Comparison of ENCODE assay signal across 1 cellular context in the genomic region with DNA sequence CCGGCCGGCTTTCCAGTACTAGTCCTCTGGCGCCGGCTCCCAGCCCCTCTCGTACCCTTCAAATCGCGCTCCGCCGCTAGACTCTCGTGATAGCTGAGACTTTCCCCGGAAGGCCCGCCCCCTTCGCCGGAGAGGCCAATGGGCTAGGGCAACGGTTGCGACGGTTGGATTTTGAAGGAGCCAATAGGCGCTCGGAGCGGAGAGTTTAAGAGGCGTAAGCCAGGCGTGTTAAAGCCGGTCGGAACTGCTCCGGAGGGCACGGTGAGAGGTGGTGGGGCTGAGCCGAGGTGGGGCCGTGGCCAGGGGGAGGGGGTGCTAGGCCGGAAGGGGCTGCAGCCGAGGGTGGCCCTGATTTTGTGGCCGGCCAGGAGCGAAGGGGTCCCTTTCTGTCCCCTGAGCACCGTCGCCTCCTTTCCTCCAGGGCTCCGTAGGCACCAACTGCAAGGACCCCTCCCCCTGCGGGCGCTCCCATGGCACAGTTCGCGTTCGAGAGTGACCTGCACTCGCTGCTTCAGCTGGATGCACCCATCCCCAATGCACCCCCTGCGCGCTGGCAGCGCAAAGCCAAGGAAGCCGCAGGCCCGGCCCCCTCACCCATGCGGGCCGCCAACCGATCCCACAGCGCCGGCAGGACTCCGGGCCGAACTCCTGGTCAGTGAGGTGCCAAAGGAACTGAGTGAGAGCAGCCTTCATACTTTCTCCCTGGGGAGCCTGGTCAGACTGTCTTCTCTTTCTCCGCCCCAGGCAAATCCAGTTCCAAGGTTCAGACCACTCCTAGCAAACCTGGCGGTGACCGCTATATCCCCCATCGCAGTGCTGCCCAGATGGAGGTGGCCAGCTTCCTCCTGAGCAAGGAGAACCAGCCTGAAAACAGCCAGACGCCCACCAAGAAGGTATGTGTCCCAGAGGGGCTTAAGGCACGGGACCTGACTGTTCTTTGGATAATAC.
TF ChIP-seq lines count a peak whose summit lies in the region.

A gene (plus strand): TSS at position 236 of the 948 bp plus-strand sequence. CDS start 235 bp downstream, at position 471.

TF ChIP-seq in K562, 482 proteins besides CTCF, POLR2A, EP300 and RAD21 (continued from another document and continues in another):
- TF ChIP-seq, protein P1, sequence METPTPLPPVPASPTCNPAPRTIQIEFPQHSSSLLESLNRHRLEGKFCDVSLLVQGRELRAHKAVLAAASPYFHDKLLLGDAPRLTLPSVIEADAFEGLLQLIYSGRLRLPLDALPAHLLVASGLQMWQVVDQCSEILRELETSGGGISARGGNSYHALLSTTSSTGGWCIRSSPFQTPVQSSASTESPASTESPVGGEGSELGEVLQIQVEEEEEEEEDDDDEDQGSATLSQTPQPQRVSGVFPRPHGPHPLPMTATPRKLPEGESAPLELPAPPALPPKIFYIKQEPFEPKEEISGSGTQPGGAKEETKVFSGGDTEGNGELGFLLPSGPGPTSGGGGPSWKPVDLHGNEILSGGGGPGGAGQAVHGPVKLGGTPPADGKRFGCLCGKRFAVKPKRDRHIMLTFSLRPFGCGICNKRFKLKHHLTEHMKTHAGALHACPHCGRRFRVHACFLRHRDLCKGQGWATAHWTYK (CRISPR knock-in tag; IDR thresholded peaks at IDR 0.05), result peak; percentile 87
- TF ChIP-seq SP2 (IDR thresholded peaks at IDR 0.05; ENCODE audit: extremely low read depth, low read depth, low read length, poor library complexity, severe bottlenecking), result peak; percentile 72
- no peak for TF ChIP-seq SLC30A9 (CRISPR knock-in tag; IDR thresholded peaks at IDR 0.05)
- TF ChIP-seq HNRNPLL (IDR thresholded peaks at IDR 0.05; ENCODE audit: low read depth, low read length, poor library complexity, severe bottlenecking), result peak; percentile 53
- TF ChIP-seq ZNF830 (CRISPR knock-in tag; IDR thresholded peaks at IDR 0.05), result 0 out of 2 replicates have a peak, but pooled peaks have one; percentile 37
- peak; percentile 75 for TF ChIP-seq SIN3B (IDR thresholded peaks at IDR 0.05; ENCODE audit: low read depth)
- TF ChIP-seq, protein P2, sequence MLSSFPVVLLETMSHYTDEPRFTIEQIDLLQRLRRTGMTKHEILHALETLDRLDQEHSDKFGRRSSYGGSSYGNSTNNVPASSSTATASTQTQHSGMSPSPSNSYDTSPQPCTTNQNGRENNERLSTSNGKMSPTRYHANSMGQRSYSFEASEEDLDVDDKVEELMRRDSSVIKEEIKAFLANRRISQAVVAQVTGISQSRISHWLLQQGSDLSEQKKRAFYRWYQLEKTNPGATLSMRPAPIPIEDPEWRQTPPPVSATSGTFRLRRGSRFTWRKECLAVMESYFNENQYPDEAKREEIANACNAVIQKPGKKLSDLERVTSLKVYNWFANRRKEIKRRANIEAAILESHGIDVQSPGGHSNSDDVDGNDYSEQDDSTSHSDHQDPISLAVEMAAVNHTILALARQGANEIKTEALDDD (IDR thresholded peaks at IDR 0.05), result peak; percentile 69
- TF ChIP-seq TEAD1 (CRISPR knock-in tag; IDR thresholded peaks at IDR 0.05), result 0 out of 4 replicates have a peak, but pooled peaks of 1 of the 2 experiments have one; percentile 13
- TF ChIP-seq LCOR (CRISPR knock-in tag; IDR thresholded peaks at IDR 0.05), result peak; percentile 90
- 0 out of 2 replicates have a peak, but pooled peaks have one; percentile 3 for TF ChIP-seq NFE2 (IDR thresholded peaks at IDR 0.05; ENCODE audit: low read depth)
- no peak for TF ChIP-seq ELF4 (CRISPR knock-in tag; IDR thresholded peaks at IDR 0.05)
- TF ChIP-seq HOXB6 (CRISPR knock-in tag; IDR thresholded peaks at IDR 0.05; ENCODE audit: borderline replicate concordance), result peak; percentile 27; the same call in 1 of the 2 replicates
- TF ChIP-seq CC2D1A (IDR thresholded peaks at IDR 0.05), result peak; percentile 99
- no peak for TF ChIP-seq NFATC3 (IDR thresholded peaks at IDR 0.05)
- TF ChIP-seq KDM4B (IDR thresholded peaks at IDR 0.05; ENCODE audit: borderline replicate concordance in 2 of 2, low read depth in 1 of 2), result 0 out of 4 replicates have a peak, but pooled peaks of 1 of the 2 experiments have one; percentile 35
- TF ChIP-seq, protein P3, sequence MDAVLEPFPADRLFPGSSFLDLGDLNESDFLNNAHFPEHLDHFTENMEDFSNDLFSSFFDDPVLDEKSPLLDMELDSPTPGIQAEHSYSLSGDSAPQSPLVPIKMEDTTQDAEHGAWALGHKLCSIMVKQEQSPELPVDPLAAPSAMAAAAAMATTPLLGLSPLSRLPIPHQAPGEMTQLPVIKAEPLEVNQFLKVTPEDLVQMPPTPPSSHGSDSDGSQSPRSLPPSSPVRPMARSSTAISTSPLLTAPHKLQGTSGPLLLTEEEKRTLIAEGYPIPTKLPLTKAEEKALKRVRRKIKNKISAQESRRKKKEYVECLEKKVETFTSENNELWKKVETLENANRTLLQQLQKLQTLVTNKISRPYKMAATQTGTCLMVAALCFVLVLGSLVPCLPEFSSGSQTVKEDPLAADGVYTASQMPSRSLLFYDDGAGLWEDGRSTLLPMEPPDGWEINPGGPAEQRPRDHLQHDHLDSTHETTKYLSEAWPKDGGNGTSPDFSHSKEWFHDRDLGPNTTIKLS (IDR thresholded peaks at IDR 0.05; ENCODE audit: borderline replicate concordance, low read depth), result peak; percentile 53; the same call in 1 of the 2 replicates
- peak; percentile 88 for TF ChIP-seq NEUROD1 (IDR thresholded peaks at IDR 0.05; ENCODE audit: borderline replicate concordance, low read depth, low read length, partially characterized antibody)
- peak; percentile 57; the same call in 1 of the 2 replicates for TF ChIP-seq ERF (CRISPR knock-in tag; IDR thresholded peaks at IDR 0.05)
- TF ChIP-seq ZNF75A (CRISPR knock-in tag; IDR thresholded peaks at IDR 0.05), result no peak
- peak; percentile 84; the same call in 1 of the 2 replicates for TF ChIP-seq MXI1 (IDR thresholded peaks at IDR 0.05; ENCODE audit: low read depth, low read length)
- TF ChIP-seq MYNN (IDR thresholded peaks at IDR 0.05), result peak; percentile 43; the same call in 1 of the 2 replicates
- no peak for TF ChIP-seq MYNN (CRISPR knock-in tag; IDR thresholded peaks at IDR 0.05)
- TF ChIP-seq SMAD4 (CRISPR knock-in tag; conservative IDR thresholded peaks at IDR 0.05), result no peak
- peak; percentile 70 for TF ChIP-seq C11orf30 (IDR thresholded peaks at IDR 0.05; ENCODE audit: low read depth)
- TF ChIP-seq, protein P4, sequence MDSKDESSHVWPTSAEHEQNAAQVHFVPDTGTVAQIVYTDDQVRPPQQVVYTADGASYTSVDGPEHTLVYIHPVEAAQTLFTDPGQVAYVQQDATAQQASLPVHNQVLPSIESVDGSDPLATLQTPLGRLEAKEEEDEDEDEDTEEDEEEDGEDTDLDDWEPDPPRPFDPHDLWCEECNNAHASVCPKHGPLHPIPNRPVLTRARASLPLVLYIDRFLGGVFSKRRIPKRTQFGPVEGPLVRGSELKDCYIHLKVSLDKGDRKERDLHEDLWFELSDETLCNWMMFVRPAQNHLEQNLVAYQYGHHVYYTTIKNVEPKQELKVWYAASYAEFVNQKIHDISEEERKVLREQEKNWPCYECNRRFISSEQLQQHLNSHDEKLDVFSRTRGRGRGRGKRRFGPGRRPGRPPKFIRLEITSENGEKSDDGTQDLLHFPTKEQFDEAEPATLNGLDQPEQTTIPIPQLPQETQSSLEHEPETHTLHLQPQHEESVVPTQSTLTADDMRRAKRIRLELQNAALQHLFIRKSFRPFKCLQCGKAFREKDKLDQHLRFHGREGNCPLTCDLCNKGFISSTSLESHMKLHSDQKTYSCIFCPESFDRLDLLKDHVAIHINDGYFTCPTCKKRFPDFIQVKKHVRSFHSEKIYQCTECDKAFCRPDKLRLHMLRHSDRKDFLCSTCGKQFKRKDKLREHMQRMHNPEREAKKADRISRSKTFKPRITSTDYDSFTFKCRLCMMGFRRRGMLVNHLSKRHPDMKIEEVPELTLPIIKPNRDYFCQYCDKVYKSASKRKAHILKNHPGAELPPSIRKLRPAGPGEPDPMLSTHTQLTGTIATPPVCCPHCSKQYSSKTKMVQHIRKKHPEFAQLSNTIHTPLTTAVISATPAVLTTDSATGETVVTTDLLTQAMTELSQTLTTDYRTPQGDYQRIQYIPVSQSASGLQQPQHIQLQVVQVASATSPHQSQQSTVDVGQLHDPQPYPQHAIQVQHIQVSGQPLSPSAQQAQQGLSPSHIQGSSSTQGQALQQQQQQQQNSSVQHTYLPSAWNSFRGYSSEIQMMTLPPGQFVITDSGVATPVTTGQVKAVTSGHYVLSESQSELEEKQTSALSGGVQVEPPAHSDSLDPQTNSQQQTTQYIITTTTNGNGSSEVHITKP (IDR thresholded peaks at IDR 0.05; ENCODE audit: partially characterized antibody), result peak; percentile 81
- no peak for TF ChIP-seq PTBP1 (IDR thresholded peaks at IDR 0.05; ENCODE audit: low read depth, low read length)
- no peak for TF ChIP-seq JUN (IDR thresholded peaks at IDR 0.05; ENCODE audit: borderline replicate concordance, low read depth, low read length)
- no peak for TF ChIP-seq JUN (CRISPR knock-in tag; IDR thresholded peaks at IDR 0.05; ENCODE audit: borderline replicate concordance)
- TF ChIP-seq PHF8 (IDR thresholded peaks at IDR 0.05; ENCODE audit: borderline replicate concordance, low read length), result peak; percentile 71; the same call in 1 of the 2 replicates
- TF ChIP-seq MTA1 (IDR thresholded peaks at IDR 0.05; ENCODE audit: borderline replicate concordance), result no peak
- TF ChIP-seq RBFOX2 (IDR thresholded peaks at IDR 0.05; ENCODE audit: low read depth, low read length), result peak; percentile 96
- peak; percentile 100 for TF ChIP-seq FOXM1 (IDR thresholded peaks at IDR 0.05; ENCODE audit: low read depth)
- TF ChIP-seq FOXM1 (CRISPR knock-in tag; IDR thresholded peaks at IDR 0.05; ENCODE audit: low read depth), result peak; percentile 96
- TF ChIP-seq NRF1 (conservative IDR thresholded peaks at IDR 0.05 in 1 of 2, IDR thresholded peaks at IDR 0.05 in 1 of 2), result peak; percentile 51 to 58; a peak in 3 of 4 replicates
- TF ChIP-seq HMG20B (CRISPR knock-in tag; IDR thresholded peaks at IDR 0.05), result no peak
- peak; percentile 86; the same call in 1 of the 2 replicates for TF ChIP-seq MBD2 (IDR thresholded peaks at IDR 0.05; ENCODE audit: borderline replicate concordance, low read depth)
- TF ChIP-seq DIDO1 (tag; IDR thresholded peaks at IDR 0.05; ENCODE audit: low read depth), result 0 out of 2 replicates have a peak, but pooled peaks have one; percentile 43
- no peak for TF ChIP-seq RBM39 (optimal IDR thresholded peaks at IDR 0.05; ENCODE audit: low read depth, low read length)
- TF ChIP-seq, protein P5, sequence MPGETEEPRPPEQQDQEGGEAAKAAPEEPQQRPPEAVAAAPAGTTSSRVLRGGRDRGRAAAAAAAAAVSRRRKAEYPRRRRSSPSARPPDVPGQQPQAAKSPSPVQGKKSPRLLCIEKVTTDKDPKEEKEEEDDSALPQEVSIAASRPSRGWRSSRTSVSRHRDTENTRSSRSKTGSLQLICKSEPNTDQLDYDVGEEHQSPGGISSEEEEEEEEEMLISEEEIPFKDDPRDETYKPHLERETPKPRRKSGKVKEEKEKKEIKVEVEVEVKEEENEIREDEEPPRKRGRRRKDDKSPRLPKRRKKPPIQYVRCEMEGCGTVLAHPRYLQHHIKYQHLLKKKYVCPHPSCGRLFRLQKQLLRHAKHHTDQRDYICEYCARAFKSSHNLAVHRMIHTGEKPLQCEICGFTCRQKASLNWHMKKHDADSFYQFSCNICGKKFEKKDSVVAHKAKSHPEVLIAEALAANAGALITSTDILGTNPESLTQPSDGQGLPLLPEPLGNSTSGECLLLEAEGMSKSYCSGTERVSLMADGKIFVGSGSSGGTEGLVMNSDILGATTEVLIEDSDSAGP (CRISPR knock-in tag; IDR thresholded peaks at IDR 0.05), result 0 out of 2 replicates have a peak, but pooled peaks have one; percentile 65
- TF ChIP-seq, protein P6, sequence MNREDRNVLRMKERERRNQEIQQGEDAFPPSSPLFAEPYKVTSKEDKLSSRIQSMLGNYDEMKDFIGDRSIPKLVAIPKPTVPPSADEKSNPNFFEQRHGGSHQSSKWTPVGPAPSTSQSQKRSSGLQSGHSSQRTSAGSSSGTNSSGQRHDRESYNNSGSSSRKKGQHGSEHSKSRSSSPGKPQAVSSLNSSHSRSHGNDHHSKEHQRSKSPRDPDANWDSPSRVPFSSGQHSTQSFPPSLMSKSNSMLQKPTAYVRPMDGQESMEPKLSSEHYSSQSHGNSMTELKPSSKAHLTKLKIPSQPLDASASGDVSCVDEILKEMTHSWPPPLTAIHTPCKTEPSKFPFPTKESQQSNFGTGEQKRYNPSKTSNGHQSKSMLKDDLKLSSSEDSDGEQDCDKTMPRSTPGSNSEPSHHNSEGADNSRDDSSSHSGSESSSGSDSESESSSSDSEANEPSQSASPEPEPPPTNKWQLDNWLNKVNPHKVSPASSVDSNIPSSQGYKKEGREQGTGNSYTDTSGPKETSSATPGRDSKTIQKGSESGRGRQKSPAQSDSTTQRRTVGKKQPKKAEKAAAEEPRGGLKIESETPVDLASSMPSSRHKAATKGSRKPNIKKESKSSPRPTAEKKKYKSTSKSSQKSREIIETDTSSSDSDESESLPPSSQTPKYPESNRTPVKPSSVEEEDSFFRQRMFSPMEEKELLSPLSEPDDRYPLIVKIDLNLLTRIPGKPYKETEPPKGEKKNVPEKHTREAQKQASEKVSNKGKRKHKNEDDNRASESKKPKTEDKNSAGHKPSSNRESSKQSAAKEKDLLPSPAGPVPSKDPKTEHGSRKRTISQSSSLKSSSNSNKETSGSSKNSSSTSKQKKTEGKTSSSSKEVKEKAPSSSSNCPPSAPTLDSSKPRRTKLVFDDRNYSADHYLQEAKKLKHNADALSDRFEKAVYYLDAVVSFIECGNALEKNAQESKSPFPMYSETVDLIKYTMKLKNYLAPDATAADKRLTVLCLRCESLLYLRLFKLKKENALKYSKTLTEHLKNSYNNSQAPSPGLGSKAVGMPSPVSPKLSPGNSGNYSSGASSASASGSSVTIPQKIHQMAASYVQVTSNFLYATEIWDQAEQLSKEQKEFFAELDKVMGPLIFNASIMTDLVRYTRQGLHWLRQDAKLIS (CRISPR knock-in tag; IDR thresholded peaks at IDR 0.05), result peak; percentile 47; the same call in 1 of the 2 replicates
- TF ChIP-seq, protein P7, sequence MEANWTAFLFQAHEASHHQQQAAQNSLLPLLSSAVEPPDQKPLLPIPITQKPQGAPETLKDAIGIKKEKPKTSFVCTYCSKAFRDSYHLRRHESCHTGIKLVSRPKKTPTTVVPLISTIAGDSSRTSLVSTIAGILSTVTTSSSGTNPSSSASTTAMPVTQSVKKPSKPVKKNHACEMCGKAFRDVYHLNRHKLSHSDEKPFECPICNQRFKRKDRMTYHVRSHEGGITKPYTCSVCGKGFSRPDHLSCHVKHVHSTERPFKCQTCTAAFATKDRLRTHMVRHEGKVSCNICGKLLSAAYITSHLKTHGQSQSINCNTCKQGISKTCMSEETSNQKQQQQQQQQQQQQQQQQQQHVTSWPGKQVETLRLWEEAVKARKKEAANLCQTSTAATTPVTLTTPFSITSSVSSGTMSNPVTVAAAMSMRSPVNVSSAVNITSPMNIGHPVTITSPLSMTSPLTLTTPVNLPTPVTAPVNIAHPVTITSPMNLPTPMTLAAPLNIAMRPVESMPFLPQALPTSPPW (CRISPR knock-in tag; IDR thresholded peaks at IDR 0.05), result peak; percentile 71
- 0 out of 2 replicates have a peak, but pooled peaks have one; percentile 59 for TF ChIP-seq NR2F6 (CRISPR knock-in tag; IDR thresholded peaks at IDR 0.05)
